In genomic region chr1:7962011-7962335, GRCh38 we compare ENCODE assay signal across 8 cellular contexts. TPM values are rescaled to one million over a fixed set of nuclear protein-coding genes. Genes with fewer than 3 reads are reported as not detected.
DNase-seq lines count a peak whose midpoint lies in the region; ATAC-seq and TF ChIP-seq lines count a peak whose summit lies in the region.

No MANE protein-coding gene starts in this region.

- H3K27me3 ChIP-seq in left ventricle myocardium inferior (ENCODE audit: low read depth), result no peaks in the 10 kb centered on the region
- H3K27me3 ChIP-seq in smooth muscle cell (ENCODE audit: low read depth), result no peaks in the 10 kb centered on the region

- peaks cover 8% of the 10 kb centered on the region for H4K20me1 ChIP-seq in smooth muscle cell (ENCODE audit: low read depth)

- peaks cover 61% of the 10 kb centered on the region for H3K4me1 ChIP-seq in left ventricle myocardium inferior
- peaks cover 12% of the 10 kb centered on the region for H3K4me1 ChIP-seq in smooth muscle cell (ENCODE audit: low read depth)

- H3K4me3 Mint-ChIP-seq in WTC11, result peak overlapping the region; percentile 100

- peaks cover 11% of the 10 kb centered on the region; the same call in 1 of the 2 replicates for H3K4me1 Mint-ChIP-seq in WTC11

- H3K79me2 ChIP-seq in smooth muscle cell (ENCODE audit: low read depth), result peaks cover 55% of the 10 kb centered on the region

- peaks cover 4% of the 10 kb centered on the region for H3F3A ChIP-seq in smooth muscle cell (ENCODE audit: low read depth)

- DNase-seq in NCI-H1105 treated with DMSO at 0.1 percent for 48 hours (lab: John Stamatoyannopoulos, UW) (peak; percentile 30), NCI-H1105 (lab: John Stamatoyannopoulos, UW) (no peak), WTC11 (ENCODE audit: low spot score) (no peak), left ventricle myocardium inferior (no peak), smooth muscle cell (lab: John Stamatoyannopoulos, UW; ENCODE audit: unreplicated experiment) (no peak), NCI-H82 (lab: John Stamatoyannopoulos, UW) (no peak), hypothalamus (lab: John Stamatoyannopoulos, UW) (no peak)

- TF ChIP-seq CTCF in WTC11 (IDR thresholded peaks at IDR 0.05), result no peak
- no peak for TF ChIP-seq CTCF in left ventricle myocardium inferior (IDR thresholded peaks at IDR 0.05; ENCODE audit: borderline replicate concordance)
- TF ChIP-seq CTCF in smooth muscle cell (IDR thresholded peaks at IDR 0.05; ENCODE audit: borderline replicate concordance, insufficient read depth, poor library complexity, severe bottlenecking), result no peak

- H3K9ac ChIP-seq in smooth muscle cell (ENCODE audit: low read depth), result peak overlapping the region; percentile 89

- H3K27me3 Mint-ChIP-seq in WTC11 (ENCODE audit: low read depth), result peaks cover 4% of the 10 kb centered on the region; the same call in 1 of the 2 replicates

- H3K4me3 ChIP-seq in left ventricle myocardium inferior (peak overlapping the region; percentile 76), smooth muscle cell (peak overlapping the region; percentile 89)

- H3K27ac ChIP-seq in left ventricle myocardium inferior (replicated peaks) (peak overlapping the region; percentile 92), smooth muscle cell (ENCODE audit: low read depth) (peak overlapping the region; percentile 91)

- H3K27ac Mint-ChIP-seq in WTC11, result peak overlapping the region; percentile 80

- H3K9me3 Mint-ChIP-seq in WTC11, result no peaks in the 10 kb centered on the region

- peak; percentile 12 for ATAC-seq in HG02981 (IDR thresholded peaks at IDR 0.05; ENCODE audit: unreplicated experiment)
- ATAC-seq in WTC11, result no peak

- CTCF ChIA-PET in WTC11 (lab: Charles Lee), result interaction anchor here (1.0 to 1.5 kb wide), 2 partner anchors 13 to 352 kb away, joined by 3 to 10 read pairs; no protein-coding TSS in a partner anchor

- intact Hi-C loops in left ventricle myocardium inferior (cut with micrococcal nuclease), result no loop called here

- peak overlapping the region; percentile 82 for H2AFZ ChIP-seq in smooth muscle cell (ENCODE audit: low read depth)

- peaks cover 35% of the 10 kb centered on the region for H3K36me3 Mint-ChIP-seq in WTC11

- POLR2A ChIA-PET in WTC11 (lab: Charles Lee), result interaction anchor here (0.6 kb wide), 1 partner anchor 18 kb away, joined by 3 read pairs; no protein-coding TSS in a partner anchor

- peak overlapping the region; percentile 89 for H3K4me2 ChIP-seq in smooth muscle cell

- H3K9me3 ChIP-seq in left ventricle myocardium inferior (replicated peaks) (no peaks in the 10 kb centered on the region), smooth muscle cell (replicated peaks; ENCODE audit: low read depth) (no peaks in the 10 kb centered on the region)

- under 1% methylated on average over 10 of the region's 10 CpGs for WGBS in smooth muscle cell (ENCODE audit: low lambda C conversion rate)

- peaks cover 42% of the 10 kb centered on the region for H3K36me3 ChIP-seq in left ventricle myocardium inferior
- peaks cover 13% of the 10 kb centered on the region for H3K36me3 ChIP-seq in smooth muscle cell (ENCODE audit: low read depth)

TF ChIP-seq in WTC11, 78 proteins besides CTCF, POLR2A, EP300 and RAD21:
- TF ChIP-seq OVOL2 (CRISPR knock-in tag; IDR thresholded peaks at IDR 0.05; ENCODE audit: borderline replicate concordance) (no peak), NR3C1 (CRISPR knock-in tag; conservative IDR thresholded peaks at IDR 0.05; ENCODE audit: low read depth) (no peak), TEAD4 (CRISPR knock-in tag; IDR thresholded peaks at IDR 0.05) (no peak), AFF4 (CRISPR knock-in tag; IDR thresholded peaks at IDR 0.05; ENCODE audit: borderline replicate concordance) (no peak), PREB (CRISPR knock-in tag; IDR thresholded peaks at IDR 0.05; ENCODE audit: borderline replicate concordance) (0 out of 2 replicates have a peak, but pooled peaks have one; percentile 13)

RNA-seq across cellular contexts. Expression of gene PARK7, which starts 0.5 kb away (rescaled TPM):
- total RNA-seq in WTC11 (2021) (337 to 343 TPM (median 340 TPM) in 3 replicates), left ventricle myocardium inferior (329 TPM), smooth muscle cell (177 and 179 TPM in 2 replicates)
- 434 and 461 TPM in 2 replicates for polyA plus RNA-seq in smooth muscle cell

RNA-seq across cellular contexts. Expression of gene TNFRSF9, which starts 21.3 kb away (rescaled TPM):
- total RNA-seq in WTC11 (2021), result 0.11 to 0.14 TPM in 2 of 3 replicates, not detected in the other
- total RNA-seq in left ventricle myocardium inferior, result not detected
- total RNA-seq in smooth muscle cell, result 0.09 TPM in 2 replicates
- 0.45 and 0.59 TPM in 2 replicates for polyA plus RNA-seq in smooth muscle cell
